1 cellular context compared by ENCODE assay signal in genomic region chr2:169509955-169510354, GRCh38.
TF ChIP-seq lines count a peak whose summit lies in the region.

No MANE protein-coding gene starts in this region.

TF ChIP-seq in HCT116, 20 proteins besides CTCF, POLR2A, EP300 and RAD21:
- TF ChIP-seq ZBTB33 (IDR thresholded peaks at IDR 0.05; ENCODE audit: extremely low read depth, insufficient replicate concordance, low read length): no peak
